2 cellular contexts compared by ENCODE assay signal in the genomic region with DNA sequence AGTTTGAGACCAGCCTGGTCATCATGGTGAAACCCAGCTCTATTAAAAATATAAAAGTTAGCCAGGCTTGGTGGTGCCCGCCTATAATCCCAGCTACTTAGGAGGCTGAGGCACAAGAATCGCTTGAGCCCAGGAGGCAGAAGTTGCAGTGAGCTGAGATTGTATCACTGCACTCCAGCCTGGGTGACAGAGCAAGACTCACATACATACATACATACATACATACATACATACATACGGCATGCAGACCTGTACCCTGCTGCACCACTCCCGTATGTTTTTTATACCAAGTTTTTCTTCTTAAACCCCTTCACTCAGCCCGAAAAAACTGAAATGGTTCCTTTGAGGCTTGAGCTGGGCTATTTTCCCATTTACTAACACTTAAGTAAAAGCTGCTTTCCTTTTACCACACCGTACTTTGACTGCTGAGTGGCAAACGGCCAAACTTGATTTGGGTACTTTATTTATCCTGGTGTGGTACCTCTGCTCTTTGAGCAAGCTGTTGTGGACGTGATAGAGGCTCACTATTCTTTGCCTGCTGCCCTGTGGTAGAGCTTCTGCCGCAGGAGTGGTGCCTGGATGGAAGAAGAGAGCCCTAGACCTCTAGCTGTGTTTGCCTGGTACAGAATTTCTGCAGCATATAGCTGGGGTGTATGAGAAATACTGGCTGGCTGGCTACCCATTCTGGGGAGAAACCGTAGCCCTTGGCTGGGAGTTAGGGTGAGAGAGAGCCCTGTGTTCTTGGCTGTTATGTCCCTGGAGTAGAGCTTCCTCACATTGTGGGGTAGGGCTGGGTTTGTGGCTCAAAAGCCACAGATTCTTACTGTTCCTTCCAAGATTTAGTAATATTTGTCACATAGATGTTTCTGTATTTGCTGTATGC.
TF ChIP-seq lines count a peak whose summit lies in the region.

No MANE protein-coding gene starts in this region.

TF ChIP-seq in GM23338, 12 proteins besides CTCF, POLR2A, EP300 and RAD21 (continued from another document):
- TF ChIP-seq NANOG (IDR thresholded peaks at IDR 0.05; ENCODE audit: borderline replicate concordance) (no peak), EZH2 (IDR thresholded peaks at IDR 0.05; ENCODE audit: low read depth, unreplicated experiment) (no peak), POLR2AphosphoS5 (IDR thresholded peaks at IDR 0.05; ENCODE audit: low read depth) (no peak), ZNF331 (CRISPR knock-in tag; IDR thresholded peaks at IDR 0.05; ENCODE audit: low read depth) (no peak)
TF ChIP-seq in GM23338: peak in this region for 0.

TF ChIP-seq in WTC11, 78 proteins besides CTCF, POLR2A, EP300 and RAD21 (continued from another document):
- TF ChIP-seq, protein P1, sequence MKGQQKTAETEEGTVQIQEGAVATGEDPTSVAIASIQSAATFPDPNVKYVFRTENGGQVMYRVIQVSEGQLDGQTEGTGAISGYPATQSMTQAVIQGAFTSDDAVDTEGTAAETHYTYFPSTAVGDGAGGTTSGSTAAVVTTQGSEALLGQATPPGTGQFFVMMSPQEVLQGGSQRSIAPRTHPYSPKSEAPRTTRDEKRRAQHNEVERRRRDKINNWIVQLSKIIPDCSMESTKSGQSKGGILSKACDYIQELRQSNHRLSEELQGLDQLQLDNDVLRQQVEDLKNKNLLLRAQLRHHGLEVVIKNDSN (CRISPR knock-in tag; IDR thresholded peaks at IDR 0.05) = no peak
- no peak for TF ChIP-seq CBFB (CRISPR knock-in tag; IDR thresholded peaks at IDR 0.05; ENCODE audit: low read depth)
